ENCODE assay signal across 8 cellular contexts in the genomic region with DNA sequence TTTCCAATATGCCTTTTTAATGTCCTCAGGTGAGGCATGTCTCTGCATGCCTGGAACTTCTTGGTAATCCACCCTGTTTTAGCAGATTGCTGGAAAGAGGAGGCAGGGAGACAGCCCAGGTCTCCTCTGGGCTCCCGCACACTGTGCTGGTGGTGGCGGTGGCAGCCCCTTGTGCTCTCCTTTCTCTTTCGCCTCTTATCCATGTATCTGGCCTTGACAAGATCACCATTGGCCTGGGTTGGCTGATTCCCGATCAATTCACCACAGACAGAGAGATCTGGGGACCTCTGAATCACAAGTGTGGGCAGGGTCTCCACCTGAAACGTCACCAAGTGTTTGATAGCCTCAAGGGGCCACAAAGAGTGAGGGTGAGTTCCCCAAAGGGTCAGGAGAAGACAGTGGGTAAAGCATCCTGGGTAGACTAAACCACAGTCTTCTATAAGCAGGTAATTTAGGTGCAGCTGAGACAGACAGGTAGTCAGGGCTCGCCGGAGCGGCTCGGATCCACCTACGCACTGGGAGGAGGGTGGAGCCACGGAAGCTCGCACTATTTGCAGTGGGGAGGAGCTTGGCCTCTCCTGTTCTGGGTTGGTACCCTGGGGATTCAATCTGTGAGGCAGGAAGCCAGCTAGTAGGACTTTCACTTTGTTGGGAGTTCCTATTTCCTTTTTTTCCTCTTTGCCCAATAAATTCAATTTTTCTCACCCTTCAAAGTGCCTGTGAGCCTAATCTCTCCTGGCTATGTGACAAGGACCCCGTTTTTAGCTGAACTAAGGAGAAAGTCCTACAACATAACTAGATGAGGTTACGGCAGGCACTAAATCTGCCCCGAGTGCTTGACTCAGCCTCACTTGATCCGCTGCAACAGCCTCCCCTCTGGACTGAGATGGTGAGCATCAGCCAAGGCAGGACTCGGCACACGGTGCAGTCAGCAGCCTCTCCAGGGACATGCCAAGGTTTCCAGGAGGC. TPM values are rescaled to one million over a fixed set of nuclear protein-coding genes. Genes with fewer than 3 reads are reported as not detected.
DNase-seq lines count a peak whose midpoint lies in the region; ATAC-seq and TF ChIP-seq lines count a peak whose summit lies in the region.

No MANE protein-coding gene starts in this region.

- TF ChIP-seq POLR2A in GM15510 (IDR thresholded peaks at IDR 0.05; ENCODE audit: borderline replicate concordance, extremely low read depth, insufficient read length) (peak; percentile 25), stomach (IDR thresholded peaks at IDR 0.05) (no peak)

- intact Hi-C loops in stomach (cut with DNase I; ENCODE audit: low total_unique reads) = no loop called here

- peak; percentile 98 for ATAC-seq in HG02588 (IDR thresholded peaks at IDR 0.05; ENCODE audit: unreplicated experiment)

- H3K27ac ChIP-seq in endodermal cell (ENCODE audit: low read depth, low read length) (no peak overlapping the region), stomach (peak overlapping the region in 3 of 5 donors; percentile 18 to 82 (median 73))

- WGBS in endodermal cell (ENCODE audit: insufficient coverage in 1 of 2, insufficient read length in 1 of 2), 2 experiments = 70 to 83% methylated on average over 15 to 18 of the region's 18 CpGs
- 22 to 34% (median 27%) methylated on average over 18 of the region's 18 CpGs for WGBS in stomach, 5 donors

- no peaks in the 10 kb centered on the region for H3K4me1 ChIP-seq in endodermal cell (ENCODE audit: control insufficient read depth, insufficient read depth, low read length)
- no peaks in the 10 kb centered on the region for H3K4me1 ChIP-seq in mucosa of stomach (ENCODE audit: control insufficient read depth, insufficient read depth, low read length)
- peaks cover 0 to 18% (median 7%) of the 10 kb centered on the region in 4 donors for H3K4me1 ChIP-seq in stomach

- H3K9me3 ChIP-seq in endodermal cell (ENCODE audit: control insufficient read depth, low read length) (peaks cover 11% of the 10 kb centered on the region), mucosa of stomach (ENCODE audit: control insufficient read depth, low read length) (no peaks in the 10 kb centered on the region), stomach (peaks cover 0 to 3% (median 0%) of the 10 kb centered on the region in 4 donors)

- H3K9ac ChIP-seq in endodermal cell (ENCODE audit: extremely low read depth, low read length, poor library complexity, severe bottlenecking) = no peak overlapping the region
- H3K9ac ChIP-seq in mucosa of stomach (ENCODE audit: low read length) = peak overlapping the region; percentile 69

- H3K27ac Mint-ChIP-seq in endodermal cell = peak overlapping the region; percentile 96

- no peaks in the 10 kb centered on the region for H3K27me3 ChIP-seq in endodermal cell (ENCODE audit: control insufficient read depth, insufficient read depth, low read length, poor library complexity, severe bottlenecking)
- peaks cover 5% of the 10 kb centered on the region for H3K27me3 ChIP-seq in mucosa of stomach (ENCODE audit: control insufficient read depth, insufficient read depth, low read length)
- H3K27me3 ChIP-seq in stomach = no peaks in the 10 kb centered on the region

- peak overlapping the region; percentile 53 for H3K4me3 Mint-ChIP-seq in endodermal cell

- TF ChIP-seq CTCF in endodermal cell (conservative IDR thresholded peaks at IDR 0.05) (no peak), stomach (IDR thresholded peaks at IDR 0.05) (peak in 1 of 7 experiments; percentile 7)

- peaks cover 5% of the 10 kb centered on the region for H3K27me3 Mint-ChIP-seq in endodermal cell (ENCODE audit: insufficient read depth)

- peaks cover 4% of the 10 kb centered on the region for H3K9me3 Mint-ChIP-seq in endodermal cell

- DNase-seq in NCI-H1417 (lab: John Stamatoyannopoulos, UW) (peak; percentile 63 to 85 (median 80)), endodermal cell (peak; percentile 90), stomach (peak; percentile 73), SKM-1 treated with dmso at 0.1 percent for 144 hours (lab: John Stamatoyannopoulos, UW; ENCODE audit: unreplicated experiment) (no peak)
- peak; percentile 25 for DNase-seq in activated CD4-positive, alpha-beta T cell treated with anti-CD3 and anti-CD28 coated beads for 1 hour

- H3K36me3 ChIP-seq in endodermal cell (ENCODE audit: control insufficient read depth, insufficient read depth, low read length) = no peaks in the 10 kb centered on the region
- H3K36me3 ChIP-seq in mucosa of stomach (ENCODE audit: control insufficient read depth, insufficient read depth, low read length) = no peaks in the 10 kb centered on the region
- H3K36me3 ChIP-seq in stomach = no peaks in the 10 kb centered on the region

- H3K4me3 ChIP-seq in endodermal cell (ENCODE audit: low read length) (no peak overlapping the region), mucosa of stomach (ENCODE audit: low read length) (no peak overlapping the region), stomach (peak overlapping the region; percentile 38 to 50 (median 44))

- H3K36me3 Mint-ChIP-seq in endodermal cell (ENCODE audit: low read depth) = no peaks in the 10 kb centered on the region

- peaks cover 17% of the 10 kb centered on the region for H3K4me1 Mint-ChIP-seq in endodermal cell

- no peak for TF ChIP-seq EP300 in stomach (IDR thresholded peaks at IDR 0.05)

RNA-seq across cellular contexts. Expression of gene SLC4A3, which starts 57.6 kb away (rescaled TPM):
- total RNA-seq in endodermal cell (10 to 100 TPM; 13.4 to 20.2 TPM), stomach (10 to 100 TPM in 1 of 5 donors, 1 to 10 TPM in 2, under 1 TPM in 1, not detected in 1; 0.58 to 22.8 (median 1.9) TPM)
- 8.0 TPM for polyA plus RNA-seq in endodermal cell (2013, experiment 1 of 2)
- polyA plus RNA-seq in endodermal cell (2013, experiment 2 of 2) = 5.3 TPM
- polyA plus RNA-seq in stomach = 1 to 10 TPM; 1.2 to 2.5 (median 1.6) TPM

Comparison
In these comparisons a context has a peak if more than half of its experiments do, and no peak if none do; other contexts are left out.
1. H3K4me3 ChIP-seq: peak in stomach (4 of 4); none in endodermal cell (single experiment) and mucosa of stomach (single experiment).